8 cellular contexts compared by ENCODE assay signal in the genomic region with DNA sequence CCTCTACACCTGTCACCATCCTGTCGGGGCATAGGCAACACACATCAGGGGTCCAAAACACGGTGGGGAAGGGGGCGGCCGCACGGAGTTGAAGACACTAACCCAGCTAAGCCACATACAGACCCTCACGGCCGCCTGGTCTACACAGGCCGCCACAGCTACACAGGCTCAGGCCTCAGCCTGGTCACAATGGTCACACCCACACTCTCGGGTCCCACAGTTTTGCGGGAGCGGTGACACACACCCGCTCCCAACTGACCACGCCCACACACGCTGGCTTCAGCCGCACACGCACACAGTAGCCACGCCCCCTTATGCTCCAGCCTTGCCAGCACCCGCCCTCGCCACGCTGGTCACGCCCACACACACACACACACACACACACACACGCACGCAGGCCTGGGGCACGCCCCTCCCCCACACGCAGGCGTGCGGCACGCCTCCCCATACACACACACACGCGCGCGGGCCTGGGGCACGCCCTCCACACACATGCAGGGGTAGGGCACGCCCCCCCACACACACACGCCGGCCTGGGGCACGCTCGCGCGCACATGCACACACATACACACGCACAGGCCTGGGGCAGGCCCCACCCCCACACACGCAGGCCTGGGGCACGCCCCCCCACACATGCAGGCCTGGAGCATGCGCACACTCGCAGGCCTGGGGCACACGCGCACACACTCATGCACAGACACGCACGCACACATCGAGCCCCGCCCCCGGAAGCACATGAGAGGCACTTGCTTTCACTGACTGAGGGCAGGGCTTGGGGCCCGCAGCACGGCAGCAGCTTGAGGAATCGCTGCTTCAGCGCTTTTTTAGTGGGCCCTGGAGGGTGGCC. TPM values are rescaled to one million over a fixed set of nuclear protein-coding genes. Genes with fewer than 3 reads are reported as not detected.
DNase-seq lines count a peak whose midpoint lies in the region; ATAC-seq, FAIRE-seq and TF ChIP-seq lines count a peak whose summit lies in the region.

No MANE protein-coding gene starts in this region.

- H3K4me3 ChIP-seq in A549, result peak overlapping the region; percentile 53
- peak overlapping the region; percentile 43 to 63 for H3K4me3 ChIP-seq in left lung

- no peaks in the 10 kb centered on the region for H3K27me3 ChIP-seq in left lung

- peak; percentile 43 for FAIRE-seq in A549 (lab: Jason Lieb, UNC)

- intact Hi-C loops in left lung (cut with DNase I), result loop anchor here in 1 of 2 donors (10.0 kb wide), 1 partner anchor 244 kb away; no protein-coding TSS in a partner anchor

- peak; percentile 93 to 95 for DNase-seq in A549 (ENCODE audit: low read depth in 1 of 2, low spot score in 1 of 2)
- DNase-seq in NCI-H2196 treated with DMSO at 0.1 percent for 48 hours (lab: John Stamatoyannopoulos, UW; ENCODE audit: unreplicated experiment), result peak; percentile 78
- DNase-seq in activated CD4-positive, alpha-beta T cell treated with anti-CD3 and anti-CD28 coated beads for 4 hours, result peak; percentile 95 to 97
- peak; percentile 92 to 96 for DNase-seq in left lung
- peak; percentile 82 to 84 for DNase-seq in stimulated activated CD4-positive, alpha-beta T cell treated with anti-CD3 and anti-CD28 coated beads, Interleukin-2, amount 100 ng/mL, for 48 hours

- H3K36me3 ChIP-seq in left lung, result peaks cover 0 to 9% of the 10 kb centered on the region in 2 donors

- H3K9me3 ChIP-seq in A549 (no peaks in the 10 kb centered on the region), left lung (no peaks in the 10 kb centered on the region)

- POLR2A ChIA-PET in A549 (lab: Yijun Ruan, JAX), result interaction anchor here (0.6 to 1.9 kb wide), 2 partner anchors 12 to 220 kb away, joined by 3 to 9 read pairs; partner anchors contain the start of gene OGA

- CTCF ChIA-PET in A549 (lab: Yijun Ruan, JAX), result interaction anchor here (8.0 kb wide), 1 partner anchor 179 kb away, joined by 126 read pairs; no protein-coding TSS in a partner anchor

- H3K4me1 ChIP-seq in A549, result peaks cover 18% of the 10 kb centered on the region
- peaks cover 9 to 43% of the 10 kb centered on the region in 2 donors for H3K4me1 ChIP-seq in left lung

- H3K27ac ChIP-seq in A549, result peak overlapping the region; percentile 84 to 94
- H3K27ac ChIP-seq in cingulate gyrus (ENCODE audit: low read depth, low read length), result peak overlapping the region; percentile 57
- peak overlapping the region; percentile 53 to 63 for H3K27ac ChIP-seq in left lung

- TF ChIP-seq EP300 in A549 (IDR thresholded peaks at IDR 0.05), result no peak

- no peak for TF ChIP-seq RAD21 in A549 (conservative IDR thresholded peaks at IDR 0.05 in 1 of 2, IDR thresholded peaks at IDR 0.05 in 1 of 2)

- WGBS in A549 (ENCODE audit: missing lambda C conversion rate), result 16% methylated on average over 31 of the region's 56 CpGs

- H3K4me2 ChIP-seq in A549, result peak overlapping the region; percentile 78

- ATAC-seq in A549, result peak; percentile 76 to 89
- peak; percentile 69 for ATAC-seq in GM18867 (IDR thresholded peaks at IDR 0.05; ENCODE audit: unreplicated experiment)
- ATAC-seq in HG03095 (IDR thresholded peaks at IDR 0.05; ENCODE audit: unreplicated experiment), result peak; percentile 51
- ATAC-seq in left lung, result peak; percentile 90

- TF ChIP-seq CTCF in A549 (IDR thresholded peaks at IDR 0.05), result no peak
- TF ChIP-seq CTCF in left lung (IDR thresholded peaks at IDR 0.05), result no peak

- peak; percentile 45 for TF ChIP-seq POLR2A in A549 (IDR thresholded peaks at IDR 0.05; ENCODE audit: low read length)

TF ChIP-seq in A549, 52 proteins besides CTCF, POLR2A, EP300 and RAD21 (continues in another document):
- TF ChIP-seq JUNB (IDR thresholded peaks at IDR 0.05), result no peak
- TF ChIP-seq CHD4 (IDR thresholded peaks at IDR 0.05; ENCODE audit: borderline replicate concordance), result no peak
- TF ChIP-seq CHD2 (IDR thresholded peaks at IDR 0.05; ENCODE audit: low read length, partially characterized antibody), result peak; percentile 20
- peak; percentile 61; the same call in 1 of the 2 replicates for TF ChIP-seq NPAS2 (CRISPR knock-in tag; IDR thresholded peaks at IDR 0.05; ENCODE audit: borderline replicate concordance)
- TF ChIP-seq POLR2AphosphoS2 (conservative IDR thresholded peaks at IDR 0.05; ENCODE audit: low read length), result no peak
- no peak for TF ChIP-seq ZC3H11A (IDR thresholded peaks at IDR 0.05)
- no peak for TF ChIP-seq ZSCAN20 (CRISPR knock-in tag; IDR thresholded peaks at IDR 0.05)
- TF ChIP-seq JUN (IDR thresholded peaks at IDR 0.05), result peak; percentile 53 to 71; a peak in 2 of 5 replicates
- TF ChIP-seq EHMT2 (IDR thresholded peaks at IDR 0.05; ENCODE audit: low read depth), result no peak
- no peak for TF ChIP-seq SMC3 (IDR thresholded peaks at IDR 0.05)
- TF ChIP-seq TFCP2L1 (CRISPR knock-in tag; IDR thresholded peaks at IDR 0.05), result no peak
- TF ChIP-seq MAZ (IDR thresholded peaks at IDR 0.05; ENCODE audit: borderline replicate concordance, low read depth, low read length), result 0 out of 2 replicates have a peak, but pooled peaks have one; percentile 23
- TF ChIP-seq, protein P1, sequence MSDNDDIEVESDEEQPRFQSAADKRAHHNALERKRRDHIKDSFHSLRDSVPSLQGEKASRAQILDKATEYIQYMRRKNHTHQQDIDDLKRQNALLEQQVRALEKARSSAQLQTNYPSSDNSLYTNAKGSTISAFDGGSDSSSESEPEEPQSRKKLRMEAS (IDR thresholded peaks at IDR 0.05), result peak; percentile 97
- TF ChIP-seq RFX5 (IDR thresholded peaks at IDR 0.05), result no peak
- no peak for TF ChIP-seq FOSB (CRISPR knock-in tag; IDR thresholded peaks at IDR 0.05)
- TF ChIP-seq, protein P2, sequence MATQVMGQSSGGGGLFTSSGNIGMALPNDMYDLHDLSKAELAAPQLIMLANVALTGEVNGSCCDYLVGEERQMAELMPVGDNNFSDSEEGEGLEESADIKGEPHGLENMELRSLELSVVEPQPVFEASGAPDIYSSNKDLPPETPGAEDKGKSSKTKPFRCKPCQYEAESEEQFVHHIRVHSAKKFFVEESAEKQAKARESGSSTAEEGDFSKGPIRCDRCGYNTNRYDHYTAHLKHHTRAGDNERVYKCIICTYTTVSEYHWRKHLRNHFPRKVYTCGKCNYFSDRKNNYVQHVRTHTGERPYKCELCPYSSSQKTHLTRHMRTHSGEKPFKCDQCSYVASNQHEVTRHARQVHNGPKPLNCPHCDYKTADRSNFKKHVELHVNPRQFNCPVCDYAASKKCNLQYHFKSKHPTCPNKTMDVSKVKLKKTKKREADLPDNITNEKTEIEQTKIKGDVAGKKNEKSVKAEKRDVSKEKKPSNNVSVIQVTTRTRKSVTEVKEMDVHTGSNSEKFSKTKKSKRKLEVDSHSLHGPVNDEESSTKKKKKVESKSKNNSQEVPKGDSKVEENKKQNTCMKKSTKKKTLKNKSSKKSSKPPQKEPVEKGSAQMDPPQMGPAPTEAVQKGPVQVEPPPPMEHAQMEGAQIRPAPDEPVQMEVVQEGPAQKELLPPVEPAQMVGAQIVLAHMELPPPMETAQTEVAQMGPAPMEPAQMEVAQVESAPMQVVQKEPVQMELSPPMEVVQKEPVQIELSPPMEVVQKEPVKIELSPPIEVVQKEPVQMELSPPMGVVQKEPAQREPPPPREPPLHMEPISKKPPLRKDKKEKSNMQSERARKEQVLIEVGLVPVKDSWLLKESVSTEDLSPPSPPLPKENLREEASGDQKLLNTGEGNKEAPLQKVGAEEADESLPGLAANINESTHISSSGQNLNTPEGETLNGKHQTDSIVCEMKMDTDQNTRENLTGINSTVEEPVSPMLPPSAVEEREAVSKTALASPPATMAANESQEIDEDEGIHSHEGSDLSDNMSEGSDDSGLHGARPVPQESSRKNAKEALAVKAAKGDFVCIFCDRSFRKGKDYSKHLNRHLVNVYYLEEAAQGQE (IDR thresholded peaks at IDR 0.05), result no peak
- no peak for TF ChIP-seq RCOR1 (IDR thresholded peaks at IDR 0.05; ENCODE audit: low read depth, low read length)
- peak; percentile 92 for TF ChIP-seq MYC (IDR thresholded peaks at IDR 0.05; ENCODE audit: borderline replicate concordance, low read length)
- TF ChIP-seq HOXB13 (CRISPR knock-in tag; IDR thresholded peaks at IDR 0.05; ENCODE audit: low read depth), result no peak
- no peak for TF ChIP-seq RNF2 (IDR thresholded peaks at IDR 0.05; ENCODE audit: borderline replicate concordance, low read depth)
- TF ChIP-seq CEBPB (IDR thresholded peaks at IDR 0.05), result no peak
- no peak for TF ChIP-seq TP53 (CRISPR knock-in tag; IDR thresholded peaks at IDR 0.05)

RNA-seq across cellular contexts. Expression of gene OGA, which starts 12.3 kb away (rescaled TPM):
- polyA plus RNA-seq in A549 (2011; rRNA removed) (79.1 and 84.5 TPM in 2 replicates), A549 (2017; fragmentation: RNase III; extraction: RNeasy Plus Mini Kit Qiagen cat#74134 plus additional on column Dnase treatment) (40.3 to 50.7 TPM (median 46.5 TPM) in 3 replicates)
- 13.2 and 13.9 TPM in 2 replicates for polyA plus RNA-seq in A549 (2012; cell fraction: cytosol; rRNA removed)
- polyA plus RNA-seq in A549 (2012; cell fraction: nucleus; rRNA removed), result 21.1 and 34.5 TPM in 2 replicates
- polyA minus RNA-seq in A549 (2011; rRNA and poly(A)+ RNA removed), result 22.5 and 23.8 TPM in 2 replicates
- total RNA-seq in left lung, result 10 to 100 TPM; 72.6 to 87.0 TPM

RNA-seq across cellular contexts. Expression of gene KCNIP2, which starts 13.1 kb away (rescaled TPM):
- polyA plus RNA-seq in A549 (2011; rRNA removed) (0.88 and 1.3 TPM in 2 replicates), A549 (2017; fragmentation: RNase III; extraction: RNeasy Plus Mini Kit Qiagen cat#74134 plus additional on column Dnase treatment) (1.1 to 1.7 TPM (median 1.3 TPM) in 3 replicates)
- 0.35 and 0.46 TPM in 2 replicates for polyA plus RNA-seq in A549 (2012; cell fraction: cytosol; rRNA removed)
- polyA plus RNA-seq in A549 (2012; cell fraction: nucleus; rRNA removed), result 2.2 and 3.2 TPM in 2 replicates
- 1.6 and 3.1 TPM in 2 replicates for polyA minus RNA-seq in A549 (2011; rRNA and poly(A)+ RNA removed)
- total RNA-seq in left lung, result 1 to 10 TPM; 2.2 to 2.3 TPM

RNA-seq across cellular contexts. Expression of gene NPM3, which starts 47.3 kb away (rescaled TPM):
- polyA plus RNA-seq in A549 (2011; rRNA removed) (41.5 and 45.0 TPM in 2 replicates), A549 (2017; fragmentation: RNase III; extraction: RNeasy Plus Mini Kit Qiagen cat#74134 plus additional on column Dnase treatment) (96.3 to 101 TPM (median 99.1 TPM) in 3 replicates)
- polyA plus RNA-seq in A549 (2012; cell fraction: cytosol; rRNA removed), result 160 and 182 TPM in 2 replicates
- polyA plus RNA-seq in A549 (2012; cell fraction: nucleus; rRNA removed), result 131 and 168 TPM in 2 replicates
- polyA minus RNA-seq in A549 (2011; rRNA and poly(A)+ RNA removed), result 55.0 and 61.2 TPM in 2 replicates
- 10 to 100 TPM; 30.7 to 31.7 TPM for total RNA-seq in left lung

RNA-seq across cellular contexts. Expression of gene FGF8, which starts 54.6 kb away (rescaled TPM):
- polyA plus RNA-seq in A549 (2011; rRNA removed) (0.12 TPM in 1 of 2 replicates, not detected in the other), A549 (2017; fragmentation: RNase III; extraction: RNeasy Plus Mini Kit Qiagen cat#74134 plus additional on column Dnase treatment) (not detected in 3 replicates)
- polyA plus RNA-seq in A549 (2012; cell fraction: cytosol; rRNA removed), result 0.08 and 0.16 TPM in 2 replicates
- 0.67 and 0.77 TPM in 2 replicates for polyA plus RNA-seq in A549 (2012; cell fraction: nucleus; rRNA removed)
- not detected in 2 replicates for polyA minus RNA-seq in A549 (2011; rRNA and poly(A)+ RNA removed)
- total RNA-seq in left lung, result not detected

Comparison
In these comparisons a context has a peak if more than half of its experiments do, and no peak if none do; other contexts are left out.
1. Peak in every context shown above with its lines: DNase-seq, ATAC-seq, H3K4me3 ChIP-seq and H3K27ac ChIP-seq.